In genomic region chr15:25852027-25852426, GRCh38 we compare ENCODE assay signal across 14 cellular contexts. TPM values are rescaled to one million over a fixed set of nuclear protein-coding genes. Genes with fewer than 3 reads are reported as not detected.
A peak's percentile ranks its signal among the peaks of the same experiment; 100 is the strongest.
DNase-seq lines count a peak whose midpoint lies in the region; ATAC-seq and TF ChIP-seq lines count a peak whose summit lies in the region.
"Had no signal": no experiment of that assay in that cellular context is flagged by ENCODE, and none has a peak within 500 bp of the region (broad histone marks: within the 10 kb centered on the region; RNA-seq: fewer than 3 reads in every experiment).

No MANE protein-coding gene starts in this region.

- H3K9me3 ChIP-seq in CD4-positive, alpha-beta memory T cell (ENCODE audit: control insufficient read depth in 1 of 2, low read length in 2 of 2) = no peaks in the 10 kb centered on the region
- H3K9me3 ChIP-seq in KOPT-K1 (ENCODE audit: insufficient read depth, low read length, poor library complexity, severe bottlenecking) (no peaks in the 10 kb centered on the region), colonic mucosa (no peaks in the 10 kb centered on the region), Karpas-422 (ENCODE audit: low read length) (peaks cover 10% of the 10 kb centered on the region; the same call in 1 of the 2 replicates), PC-3 (ENCODE audit: low read length) (no peaks in the 10 kb centered on the region)

- H3K27ac ChIP-seq in CD4-positive, alpha-beta memory T cell (ENCODE audit: low read depth, low read length) = peak overlapping the region; percentile 14
- H3K27ac ChIP-seq in KOPT-K1 (ENCODE audit: low read depth, low read length, poor library complexity, severe bottlenecking) = peak overlapping the region; percentile 37
- H3K27ac ChIP-seq in colonic mucosa = no peak overlapping the region
- H3K27ac ChIP-seq in Karpas-422 (ENCODE audit: low read length) = no peak overlapping the region
- no peak overlapping the region for H3K27ac ChIP-seq in PC-3 (ENCODE audit: low read length)

- H4K20me1 ChIP-seq in Karpas-422 (ENCODE audit: insufficient read depth, low read depth, low read length) = no peaks in the 10 kb centered on the region
- no peaks in the 10 kb centered on the region for H4K20me1 ChIP-seq in PC-3 (ENCODE audit: low read length)

- BruUV-seq in PC-3 (replicated peaks; lab: Mats Ljungman, UMichigan) = no TSS peak

- peaks cover 18 to 26% of the 10 kb centered on the region in 2 donors for H3K36me3 Mint-ChIP-seq in CD4-positive, alpha-beta memory T cell
- H3K36me3 Mint-ChIP-seq in dendritic cell treated with granulocyte-macrophage colony-stimulating factor and Interleukin-4, amounts not matched to agents 40 ng/mL and 50 ng/mL, for 4 days (ENCODE audit: low read depth) = no peaks in the 10 kb centered on the region
- H3K36me3 Mint-ChIP-seq in stimulated activated effector memory CD8-positive, alpha-beta T cell treated with anti-CD3 and anti-CD28 coated beads, Interleukin-12 subunit alpha, Interleukin-12 subunit beta, amount 100 ng/mL, for 72 hours = peaks cover 23% of the 10 kb centered on the region

- H3K9me3 Mint-ChIP-seq in CD4-positive, alpha-beta memory T cell = no peaks in the 10 kb centered on the region
- H3K9me3 Mint-ChIP-seq in dendritic cell treated with granulocyte-macrophage colony-stimulating factor and Interleukin-4, amounts not matched to agents 40 ng/mL and 50 ng/mL, for 4 days = no peaks in the 10 kb centered on the region
- H3K9me3 Mint-ChIP-seq in stimulated activated effector memory CD8-positive, alpha-beta T cell treated with anti-CD3 and anti-CD28 coated beads, Interleukin-12 subunit alpha, Interleukin-12 subunit beta, amount 100 ng/mL, for 72 hours = no peaks in the 10 kb centered on the region

- no peaks in the 10 kb centered on the region for H3K36me3 ChIP-seq in CD4-positive, alpha-beta memory T cell (ENCODE audit: insufficient read depth, low read length)
- 0 out of 2 replicates have a peak, but pooled peaks cover 8% of the 10 kb centered on the region for H3K36me3 ChIP-seq in KOPT-K1 (ENCODE audit: insufficient read depth, low read length)
- H3K36me3 ChIP-seq in colonic mucosa = no peaks in the 10 kb centered on the region
- H3K36me3 ChIP-seq in Karpas-422 (ENCODE audit: insufficient read depth, low read length) = no peaks in the 10 kb centered on the region
- H3K36me3 ChIP-seq in PC-3 (ENCODE audit: low read depth, low read length) = no peaks in the 10 kb centered on the region

- POLR2A ChIA-PET in CD4-positive, alpha-beta memory T cell (lab: Charles Lee; ENCODE audit: partially characterized antibody) = interaction anchor here (6.7 kb wide), 1 partner anchor 10 kb away, joined by 180 read pairs; the partner anchor contains the start of gene ATP10A
- POLR2A ChIA-PET in PC-3 (lab: Charles Lee; ENCODE audit: unreplicated experiment) = no interaction called here

- H3K27me3 ChIP-seq in CD4-positive, alpha-beta memory T cell (ENCODE audit: insufficient read depth, low read length) = no peaks in the 10 kb centered on the region
- H3K27me3 ChIP-seq in colonic mucosa = no peaks in the 10 kb centered on the region
- no peaks in the 10 kb centered on the region for H3K27me3 ChIP-seq in Karpas-422 (ENCODE audit: low read length)
- H3K27me3 ChIP-seq in PC-3 (ENCODE audit: low read length) = no peaks in the 10 kb centered on the region

- no peaks in the 10 kb centered on the region for H3K9me2 ChIP-seq in Karpas-422 (replicated peaks; ENCODE audit: insufficient read depth, low read length)
- no peaks in the 10 kb centered on the region for H3K9me2 ChIP-seq in PC-3 (replicated peaks; ENCODE audit: low read length)

- no peak overlapping the region for H3K4me2 ChIP-seq in Karpas-422 (ENCODE audit: low read depth, low read length, poor library complexity, severe bottlenecking)
- no peak overlapping the region for H3K4me2 ChIP-seq in PC-3 (ENCODE audit: low read length)

- CTCF ChIA-PET in CD4-positive, alpha-beta memory T cell (lab: Charles Lee; ENCODE audit: partially characterized antibody) = interaction anchor here (1.6 to 2.1 kb wide), 2 partner anchors 10 to 83 kb away, joined by 6 to 15 read pairs; partner anchors contain the start of gene ATP10A
- CTCF ChIA-PET in PC-3 (lab: Charles Lee) = no interaction called here

- H3K4me3 Mint-ChIP-seq in CD4-positive, alpha-beta memory T cell = peak overlapping the region in 7 of 8 donors; percentile 10 to 96 (median 61)
- H3K4me3 Mint-ChIP-seq in dendritic cell treated with granulocyte-macrophage colony-stimulating factor and Interleukin-4, amounts not matched to agents 40 ng/mL and 50 ng/mL, for 4 days = no peak overlapping the region
- peak overlapping the region; percentile 35 for H3K4me3 Mint-ChIP-seq in stimulated activated effector memory CD8-positive, alpha-beta T cell treated with anti-CD3 and anti-CD28 coated beads, Interleukin-12 subunit alpha, Interleukin-12 subunit beta, amount 100 ng/mL, for 72 hours

- no peaks in the 10 kb centered on the region for H3K27me3 Mint-ChIP-seq in CD4-positive, alpha-beta memory T cell
- H3K27me3 Mint-ChIP-seq in dendritic cell treated with granulocyte-macrophage colony-stimulating factor and Interleukin-4, amounts not matched to agents 40 ng/mL and 50 ng/mL, for 4 days = no peaks in the 10 kb centered on the region

- intact Hi-C loops in CD4-positive, alpha-beta memory T cell (cut with micrococcal nuclease) = loop anchor here (5.0 kb wide), 1 partner anchor 415 kb away; the partner anchor contains the start of gene UBE3A
- intact Hi-C loops in dendritic cell treated with granulocyte-macrophage colony-stimulating factor and Interleukin-4, amounts not matched to agents 40 ng/mL and 50 ng/mL, for 4 days (cut with micrococcal nuclease) = no loop called here
- intact Hi-C loops in colonic mucosa (cut with DNase I) = no loop called here
- intact Hi-C loops in PC-3 (cut with micrococcal nuclease) = loop anchor here (5.0 to 10.0 kb wide), 3 partner anchors 40 to 80 kb away; no protein-coding TSS in a partner anchor

- H3K4me1 Mint-ChIP-seq in CD4-positive, alpha-beta memory T cell = peaks cover 67 to 95% (median 80%) of the 10 kb centered on the region in 4 donors
- peaks cover 55% of the 10 kb centered on the region for H3K4me1 Mint-ChIP-seq in dendritic cell treated with granulocyte-macrophage colony-stimulating factor and Interleukin-4, amounts not matched to agents 40 ng/mL and 50 ng/mL, for 4 days (ENCODE audit: low read depth)
- H3K4me1 Mint-ChIP-seq in stimulated activated effector memory CD8-positive, alpha-beta T cell treated with anti-CD3 and anti-CD28 coated beads, Interleukin-12 subunit alpha, Interleukin-12 subunit beta, amount 100 ng/mL, for 72 hours = peaks cover 85% of the 10 kb centered on the region

- peaks cover 75% of the 10 kb centered on the region for H3K4me1 ChIP-seq in CD4-positive, alpha-beta memory T cell (ENCODE audit: insufficient read depth, low read length)
- peaks cover 3% of the 10 kb centered on the region for H3K4me1 ChIP-seq in colonic mucosa
- no peaks in the 10 kb centered on the region for H3K4me1 ChIP-seq in Karpas-422 (ENCODE audit: low read length)
- peaks cover 16% of the 10 kb centered on the region for H3K4me1 ChIP-seq in PC-3 (ENCODE audit: insufficient read depth, low read length)

- peak overlapping the region; percentile 52 to 97 (median 85) for H3K27ac Mint-ChIP-seq in CD4-positive, alpha-beta memory T cell
- H3K27ac Mint-ChIP-seq in dendritic cell treated with granulocyte-macrophage colony-stimulating factor and Interleukin-4, amounts not matched to agents 40 ng/mL and 50 ng/mL, for 4 days = peak overlapping the region; percentile 99
- peak overlapping the region; percentile 33 for H3K27ac Mint-ChIP-seq in stimulated activated effector memory CD8-positive, alpha-beta T cell treated with anti-CD3 and anti-CD28 coated beads, Interleukin-12 subunit alpha, Interleukin-12 subunit beta, amount 100 ng/mL, for 72 hours

- TF ChIP-seq CTCF in colonic mucosa (IDR thresholded peaks at IDR 0.05) = no peak
- TF ChIP-seq CTCF in PC-3 (conservative IDR thresholded peaks at IDR 0.05; ENCODE audit: low read depth, low read length) = no peak

- no peak overlapping the region for H3K4me3 ChIP-seq in CD4-positive, alpha-beta memory T cell (ENCODE audit: low read length in 2 of 2)
- H3K4me3 ChIP-seq in colonic mucosa = no peak overlapping the region
- no peak overlapping the region for H3K4me3 ChIP-seq in Karpas-422 (ENCODE audit: low read length)
- H3K4me3 ChIP-seq in PC-3 (ENCODE audit: low read length) = no peak overlapping the region

- H3F3A ChIP-seq in PC-3 (ENCODE audit: low read length, unreplicated experiment) = no peaks in the 10 kb centered on the region

- H3K9ac ChIP-seq in colonic mucosa (ENCODE audit: low read depth in 2 of 2, low read length in 2 of 2) = no peak overlapping the region
- H3K9ac ChIP-seq in Karpas-422 (ENCODE audit: low read length) = no peak overlapping the region
- no peak overlapping the region for H3K9ac ChIP-seq in PC-3 (ENCODE audit: low read length)

- no peak overlapping the region for H2AFZ ChIP-seq in Karpas-422 (ENCODE audit: low read length)
- H2AFZ ChIP-seq in PC-3 (ENCODE audit: low read length) = no peak overlapping the region

- H3K79me2 ChIP-seq in Karpas-422 (ENCODE audit: low read length) (no peaks in the 10 kb centered on the region), PC-3 (ENCODE audit: low read length) (no peaks in the 10 kb centered on the region)

- no peak for DNase-seq in CD4-positive, alpha-beta memory T cell
- no peak for DNase-seq in stimulated activated effector memory CD8-positive, alpha-beta T cell treated with anti-CD3 and anti-CD28 coated beads, Interleukin-12 subunit alpha, Interleukin-12 subunit beta, amount 100 ng/mL, for 72 hours (ENCODE audit: low spot score in 2 of 2)
- DNase-seq in colonic mucosa (no peak), Karpas-422 (no peak), PC-3 (no peak)
- DNase-seq: activated gamma-delta T cell treated with Interleukin-2 at 50 U/mL for 16 hours; C1 segment of cervical spinal cord; central memory CD4-positive, alpha-beta T cell; H7; mammary epithelial cell; stimulated activated CD4-positive, alpha-beta T cell treated with anti-CD3 and anti-CD28 coated beads, Interleukin-4, amount 100 ng/mL, for 1 hour had no signal

- no peak for ATAC-seq in stimulated activated effector memory CD8-positive, alpha-beta T cell treated with anti-CD3 and anti-CD28 coated beads, Interleukin-12 subunit alpha, Interleukin-12 subunit beta, amount 100 ng/mL, for 72 hours
- ATAC-seq in PC-3 = no peak
- ATAC-seq: sciatic nerve had no signal

RNA-seq across cellular contexts. Expression of gene ATP10A, which starts 11.1 kb away (rescaled TPM):
- total RNA-seq in CD4-positive, alpha-beta memory T cell = 10 to 100 TPM; 48.2 to 51.1 TPM
- polyA plus RNA-seq in CD4-positive, alpha-beta memory T cell = 10 to 100 TPM in 1 of 2 donors, 1 to 10 TPM in 1; 2.7 to 11.2 TPM
- total RNA-seq in colonic mucosa (1 to 10 TPM in 1 of 2 donors, under 1 TPM in 1; 0.89 to 1.0 TPM), PC-3 (2014; rRNA removed) (2.6 and 5.0 TPM in 2 replicates)
- total RNA-seq in Karpas-422 (2014; rRNA removed; shearing (Covaris generic); ENCODE audit: low replicate concordance) = not detected in 2 replicates
- polyA plus RNA-seq: mammary epithelial cell had no signal

Comparison
In these comparisons a context has a peak if more than half of its experiments do, and no peak if none do; other contexts are left out.
1. H3K27ac ChIP-seq: peak in CD4-positive, alpha-beta memory T cell (single experiment) and KOPT-K1 (single experiment); none in colonic mucosa (single experiment), Karpas-422 (single experiment) and PC-3 (single experiment).
2. H3K27ac Mint-ChIP-seq: peak in every context shown above with its lines; median percentile 99 in dendritic cell treated with granulocyte-macrophage colony-stimulating factor and Interleukin-4, amounts not matched to agents 40 ng/mL and 50 ng/mL, for 4 days; 85 in CD4-positive, alpha-beta memory T cell; 33 in stimulated activated effector memory CD8-positive, alpha-beta T cell treated with anti-CD3 and anti-CD28 coated beads, Interleukin-12 subunit alpha, Interleukin-12 subunit beta, amount 100 ng/mL, for 72 hours.
3. intact Hi-C loops: an anchor here in CD4-positive, alpha-beta memory T cell (5.0 kb wide) and PC-3 (5.0 to 10.0 kb wide); none called in dendritic cell treated with granulocyte-macrophage colony-stimulating factor and Interleukin-4, amounts not matched to agents 40 ng/mL and 50 ng/mL, for 4 days and colonic mucosa.